16 cellular contexts compared by ENCODE assay signal in genomic region chr9:6219040-6219439, GRCh38. TPM values are rescaled to one million over a fixed set of nuclear protein-coding genes. Genes with fewer than 3 reads are reported as not detected.
"Had no signal": no experiment of that assay in that cellular context is flagged by ENCODE, and none has a peak within 500 bp of the region (broad histone marks: within the 10 kb centered on the region; RNA-seq: fewer than 3 reads in every experiment).

No MANE protein-coding gene starts in this region.

- H3K4me3 Mint-ChIP-seq: activated B cell treated with CpG ODN at 0.5 μM for 24 hours; activated CD4-positive, alpha-beta T cell treated with anti-CD3 and anti-CD28 coated beads, Interleukin-2, amount 10 ng/mL, durations not matched to agents 7 days and 5 days; activated naive CD4-positive, alpha-beta T cell treated with anti-CD3 and anti-CD28 coated beads, Interleukin-2, amount 10 ng/mL, durations not matched to agents 7 days and 5 days; activated T-helper 17 cell treated with anti-CD3 and anti-CD28 coated beads, Interleukin-2, amount 50 U/mL, for 72 hours; natural killer cell; T-helper 1 cell treated with Interleukin-12 subunit alpha and Interleukin-12 subunit beta and Interleukin-4 antibody, amounts not matched to agents 30 μg/mL and 1 μg/mL, for 36 hours; type B pancreatic cell had no signal

- H3K36me3 Mint-ChIP-seq: activated naive CD4-positive, alpha-beta T cell treated with anti-CD3 and anti-CD28 coated beads, Interleukin-2, amount 10 ng/mL, durations not matched to agents 7 days and 5 days; natural killer cell; type B pancreatic cell had no signal

- ATAC-seq: activated T-helper 17 cell treated with anti-CD3 and anti-CD28 coated beads, Interleukin-2, amount 50 U/mL, for 72 hours; mucosa of descending colon; natural killer cell had no signal

- H3K27me3 Mint-ChIP-seq: progenitor cell of endocrine pancreas, type B pancreatic cell had no signal

- H3K4me3 ChIP-seq: body of pancreas, mucosa of descending colon had no signal

- H3K9me3 ChIP-seq: body of pancreas, mucosa of descending colon had no signal

- H3K27ac Mint-ChIP-seq: activated B cell treated with CpG ODN at 0.5 μM for 24 hours; activated CD4-positive, alpha-beta T cell treated with anti-CD3 and anti-CD28 coated beads, Interleukin-2, amount 10 ng/mL, durations not matched to agents 7 days and 5 days; activated naive CD4-positive, alpha-beta T cell treated with anti-CD3 and anti-CD28 coated beads, Interleukin-2, amount 10 ng/mL, durations not matched to agents 7 days and 5 days; activated T-helper 17 cell treated with anti-CD3 and anti-CD28 coated beads, Interleukin-2, amount 50 U/mL, for 72 hours; natural killer cell; progenitor cell of endocrine pancreas; T-helper 1 cell treated with Interleukin-12 subunit alpha and Interleukin-12 subunit beta and Interleukin-4 antibody, amounts not matched to agents 30 μg/mL and 1 μg/mL, for 36 hours; type B pancreatic cell had no signal

- H3K27me3 ChIP-seq: body of pancreas had no signal

- H3K9me3 Mint-ChIP-seq: activated B cell treated with CpG ODN at 0.5 μM for 24 hours; activated CD4-positive, alpha-beta T cell treated with anti-CD3 and anti-CD28 coated beads, Interleukin-2, amount 10 ng/mL, durations not matched to agents 7 days and 5 days; activated naive CD4-positive, alpha-beta T cell treated with anti-CD3 and anti-CD28 coated beads, Interleukin-2, amount 10 ng/mL, durations not matched to agents 7 days and 5 days; activated T-helper 17 cell treated with anti-CD3 and anti-CD28 coated beads, Interleukin-2, amount 50 U/mL, for 72 hours; natural killer cell; T-helper 1 cell treated with Interleukin-12 subunit alpha and Interleukin-12 subunit beta and Interleukin-4 antibody, amounts not matched to agents 30 μg/mL and 1 μg/mL, for 36 hours; type B pancreatic cell had no signal

- DNase-seq: activated B cell treated with CpG ODN at 0.5 μM for 24 hours; activated CD4-positive, alpha-beta T cell treated with anti-CD3 and anti-CD28 coated beads, Interleukin-2, amount 10 ng/mL, durations not matched to agents 7 days and 5 days; activated naive CD4-positive, alpha-beta T cell treated with anti-CD3 and anti-CD28 coated beads, Interleukin-2, amount 10 ng/mL, durations not matched to agents 7 days and 5 days; activated T-cell treated with anti-CD3 and anti-CD28 coated beads for 4 hours; body of pancreas; cerebellar nuclear complex; mucosa of descending colon; natural killer cell; nucleus accumbens; SHP77 treated with DMSO at 0.1 percent for 48 hours; stimulated activated CD4-positive, alpha-beta T cell treated with anti-CD3 and anti-CD28 coated beads, Interleukin-4, amount 100 ng/mL, for 4 hours had no signal

- H3K4me1 Mint-ChIP-seq: activated B cell treated with CpG ODN at 0.5 μM for 24 hours; activated CD4-positive, alpha-beta T cell treated with anti-CD3 and anti-CD28 coated beads, Interleukin-2, amount 10 ng/mL, durations not matched to agents 7 days and 5 days; activated naive CD4-positive, alpha-beta T cell treated with anti-CD3 and anti-CD28 coated beads, Interleukin-2, amount 10 ng/mL, durations not matched to agents 7 days and 5 days; activated T-helper 17 cell treated with anti-CD3 and anti-CD28 coated beads, Interleukin-2, amount 50 U/mL, for 72 hours; natural killer cell had no signal

RNA-seq across cellular contexts. Expression of gene IL33, which starts 3.4 kb away (rescaled TPM):
- total RNA-seq: activated B cell treated with CpG ODN at 0.5 μM for 24 hours; activated CD4-positive, alpha-beta T cell treated with anti-CD3 and anti-CD28 coated beads, Interleukin-2, amount 10 ng/mL, durations not matched to agents 7 days and 5 days; activated CD8-positive, alpha-beta memory T cell treated with anti-CD3 and anti-CD28 coated beads for 36 hours; activated T-helper 17 cell treated with anti-CD3 and anti-CD28 coated beads, Interleukin-2, amount 50 U/mL, for 72 hours; natural killer cell; progenitor cell of endocrine pancreas had no signal
